ENCODE assay signal across 9 cellular contexts in genomic region chr13:50531917-50532899, GRCh38.
A peak's percentile ranks its signal among the peaks of the same experiment; 100 is the strongest.
DNase-seq lines count a peak whose midpoint lies in the region; TF ChIP-seq lines count a peak whose summit lies in the region.
"Had no signal": no experiment of that assay in that cellular context is flagged by ENCODE, and none has a peak within 500 bp of the region (broad histone marks: within the 10 kb centered on the region; RNA-seq: fewer than 3 reads in every experiment).

No MANE protein-coding gene starts in this region.

- peaks cover 17% of the 10 kb centered on the region for H3K9me3 Mint-ChIP-seq in progenitor cell of endocrine pancreas (ENCODE audit: low read depth)

- H3K4me3 Mint-ChIP-seq in progenitor cell of endocrine pancreas (ENCODE audit: low read depth), result no peak overlapping the region

- TF ChIP-seq CTCF in dorsolateral prefrontal cortex (IDR thresholded peaks at IDR 0.05 in 54 of 56, conservative IDR thresholded peaks at IDR 0.05 in 2 of 56; ENCODE audit: low read depth in 1 of 56, partially characterized antibody in 56 of 56) (peak; percentile 42 to 81 (median 64)), progenitor cell of endocrine pancreas (IDR thresholded peaks at IDR 0.05; ENCODE audit: unreplicated experiment) (peak; percentile 50)

- peaks cover 2% of the 10 kb centered on the region for H3K4me1 Mint-ChIP-seq in progenitor cell of endocrine pancreas (ENCODE audit: low read depth)

- peaks cover 13% of the 10 kb centered on the region for H3K36me3 Mint-ChIP-seq in progenitor cell of endocrine pancreas (ENCODE audit: insufficient read depth)

- DNase-seq in GF-D8 (lab: John Stamatoyannopoulos, UW) (peak; percentile 18), M059J (ENCODE audit: low read depth) (peak; percentile 46), dorsolateral prefrontal cortex (no peak), progenitor cell of endocrine pancreas (ENCODE audit: low spot score, unreplicated experiment) (no peak), nucleus accumbens (lab: John Stamatoyannopoulos, UW) (no peak), retina (no peak)
- DNase-seq in activated naive CD4-positive, alpha-beta T cell treated with Interleukin-2 at 50 U/mL for 16 hours, result no peak
- DNase-seq in effector CD8-positive, alpha-beta T cell (lab: John Stamatoyannopoulos, UW), result no peak
- DNase-seq: ovary had no signal

- H3K27me3 Mint-ChIP-seq in progenitor cell of endocrine pancreas, result no peaks in the 10 kb centered on the region

- intact Hi-C loops in dorsolateral prefrontal cortex (cut with DNase I), result no loop called here

- no peak overlapping the region for H3K27ac ChIP-seq in dorsolateral prefrontal cortex
- H3K27ac ChIP-seq: ovary had no signal

- peak overlapping the region; percentile 45 for H3K27ac Mint-ChIP-seq in progenitor cell of endocrine pancreas

- no peak overlapping the region for H3K4me3 ChIP-seq in dorsolateral prefrontal cortex
- H3K4me3 ChIP-seq: ovary had no signal

- H3K27me3 ChIP-seq in dorsolateral prefrontal cortex, result no peaks in the 10 kb centered on the region
- H3K27me3 ChIP-seq: ovary had no signal

Comparison
In these comparisons a context has a peak if more than half of its experiments do, and no peak if none do; other contexts are left out.
1. DNase-seq: peak in GF-D8 (single experiment) and M059J (single experiment); none in dorsolateral prefrontal cortex (0 of 10), progenitor cell of endocrine pancreas (single experiment), activated naive CD4-positive, alpha-beta T cell treated with Interleukin-2 at 50 U/mL for 16 hours (single experiment), effector CD8-positive, alpha-beta T cell (single experiment), nucleus accumbens (0 of 56) and retina (single experiment).